In genomic region chr22:44737414-44738346, GRCh38 we compare ENCODE assay signal across 1 cellular context.
TF ChIP-seq lines count a peak whose summit lies in the region.

No MANE protein-coding gene starts in this region.

TF ChIP-seq in HepG2, 621 proteins besides CTCF, POLR2A, EP300 and RAD21 (continued from another document):
- TF ChIP-seq ZBTB34 (CRISPR knock-in tag; IDR thresholded peaks at IDR 0.05) (no peak), HDAC1 (CRISPR knock-in tag; IDR thresholded peaks at IDR 0.05) (no peak), ZFY (CRISPR knock-in tag; IDR thresholded peaks at IDR 0.05) (no peak), AGO2 (optimal IDR thresholded peaks at IDR 0.05; ENCODE audit: low read depth, low read length) (peak; percentile 93), CHD2 (IDR thresholded peaks at IDR 0.05; ENCODE audit: low read depth, low read length) (no peak), YEATS2 (CRISPR knock-in tag; IDR thresholded peaks at IDR 0.05; ENCODE audit: borderline replicate concordance) (no peak), ZNF772 (CRISPR knock-in tag; IDR thresholded peaks at IDR 0.05) (no peak), MEF2D (CRISPR knock-in tag; IDR thresholded peaks at IDR 0.05) (no peak), HNF4A (CRISPR knock-in tag; IDR thresholded peaks at IDR 0.05) (no peak), TBL1XR1 (IDR thresholded peaks at IDR 0.05; ENCODE audit: borderline replicate concordance, low read length, partially characterized antibody) (no peak), PAF1 (CRISPR knock-in tag; IDR thresholded peaks at IDR 0.05) (no peak), ZNF576 (CRISPR knock-in tag; IDR thresholded peaks at IDR 0.05) (no peak), SRY (CRISPR knock-in tag; IDR thresholded peaks at IDR 0.05) (0 out of 2 replicates have a peak, but pooled peaks have one; percentile 19), CCAR2 (optimal IDR thresholded peaks at IDR 0.05; ENCODE audit: low read depth, low read length) (no peak), SP4 (CRISPR knock-in tag; IDR thresholded peaks at IDR 0.05) (no peak), ZNF761 (CRISPR knock-in tag; conservative IDR thresholded peaks at IDR 0.05) (no peak), MXD1 (CRISPR knock-in tag; IDR thresholded peaks at IDR 0.05) (no peak), RORA (CRISPR knock-in tag; IDR thresholded peaks at IDR 0.05) (no peak), ZXDC (CRISPR knock-in tag; IDR thresholded peaks at IDR 0.05) (no peak)
TF ChIP-seq in HepG2: peak in this region for 12.
